Comparison of ENCODE assay signal across 19 cellular contexts in genomic region chr22:50182176-50183081, GRCh38. TPM values are rescaled to one million over a fixed set of nuclear protein-coding genes. Genes with fewer than 3 reads are reported as not detected.
DNase-seq lines count a peak whose midpoint lies in the region; ATAC-seq and TF ChIP-seq lines count a peak whose summit lies in the region.
"Had no signal": no experiment of that assay in that cellular context is flagged by ENCODE, and none has a peak within 500 bp of the region (broad histone marks: within the 10 kb centered on the region; RNA-seq: fewer than 3 reads in every experiment).

No MANE protein-coding gene starts in this region.

- no peak for ATAC-seq in IMR-90 (ENCODE audit: low read depth)
- ATAC-seq: activated CD8-positive, alpha-beta T cell treated with anti-CD3 and anti-CD28 coated beads for 36 hours; activated naive CD4-positive, alpha-beta T cell treated with anti-CD3 and anti-CD28 coated beads, Interleukin-2, amount 50 U/mL, for 72 hours; gastrocnemius medialis had no signal

- H2BK12ac ChIP-seq in neuronal stem cell (ENCODE audit: low read length) = peak overlapping the region; percentile 84

- H3K36me3 ChIP-seq in IMR-90 (ENCODE audit: control insufficient read depth, insufficient read depth, low read length) (peaks cover 2% of the 10 kb centered on the region; the same call in 1 of the 2 replicates), neuronal stem cell (replicated peaks in 1 of 2; ENCODE audit: control insufficient read depth in 2 of 2, insufficient read depth in 2 of 2, low read length in 2 of 2) (no peaks in the 10 kb centered on the region)
- H3K36me3 ChIP-seq: gastrocnemius medialis, vagina had no signal

- H4K8ac ChIP-seq in IMR-90 (ENCODE audit: low read depth in 2 of 2, low read length in 2 of 2) (no peak overlapping the region), neuronal stem cell (ENCODE audit: low read depth, low read length) (no peak overlapping the region)

- H4K5ac ChIP-seq in IMR-90 (ENCODE audit: low read depth, low read length) = no peak overlapping the region

- H2BK20ac ChIP-seq in IMR-90 (ENCODE audit: low read depth, low read length) = no peak overlapping the region

- H3K27ac ChIP-seq in C4-2B = peak overlapping the region; percentile 69
- H3K27ac ChIP-seq in IMR-90 (ENCODE audit: insufficient read depth, low read length) = no peak overlapping the region
- no peak overlapping the region for H3K27ac ChIP-seq in neuronal stem cell (replicated peaks; ENCODE audit: low read length)
- H3K27ac ChIP-seq: gastrocnemius medialis, vagina, WERI-Rb-1 had no signal

- no peak overlapping the region for H4K91ac ChIP-seq in IMR-90 (ENCODE audit: insufficient read depth, low read depth, low read length)
- H4K91ac ChIP-seq in neuronal stem cell (ENCODE audit: low read depth, low read length, poor library complexity) = no peak overlapping the region

- peaks cover 29% of the 10 kb centered on the region for H3K36me3 Mint-ChIP-seq in dendritic cell treated with granulocyte-macrophage colony-stimulating factor and Interleukin-4, amounts not matched to agents 40 ng/mL and 50 ng/mL, for 4 days (ENCODE audit: low read depth)

- no peaks in the 10 kb centered on the region for H3K9me3 Mint-ChIP-seq in dendritic cell treated with granulocyte-macrophage colony-stimulating factor and Interleukin-4, amounts not matched to agents 40 ng/mL and 50 ng/mL, for 4 days
- H3K9me3 Mint-ChIP-seq: activated CD8-positive, alpha-beta T cell treated with anti-CD3 and anti-CD28 coated beads for 36 hours; activated naive CD4-positive, alpha-beta T cell treated with anti-CD3 and anti-CD28 coated beads, Interleukin-2, amount 50 U/mL, for 72 hours; activated T-cell treated with anti-CD3 and anti-CD28 coated beads, Interleukin-2, amount 50 U/mL, for 24 hours; T-helper 1 cell treated with Interleukin-12 subunit alpha and Interleukin-12 subunit beta and Interleukin-4 antibody, amounts not matched to agents 30 μg/mL and 1 μg/mL, for 36 hours had no signal

- TF ChIP-seq POLR2A in IMR-90 (IDR thresholded peaks at IDR 0.05; ENCODE audit: low read depth, low read length) = no peak

- H3K9ac ChIP-seq in IMR-90 (ENCODE audit: low read depth, low read length) (no peak overlapping the region), neuronal stem cell (ENCODE audit: low read depth, low read length, poor library complexity) (peak overlapping the region; percentile 77)

- H3K4me2 ChIP-seq in IMR-90 (ENCODE audit: low read depth, low read length) (no peak overlapping the region), neuronal stem cell (ENCODE audit: insufficient read depth, low read length, poor library complexity, severe bottlenecking) (no peak overlapping the region)

- 83% methylated on average over 10 of the region's 31 CpGs; no CpG with 5 or more reads in 1 of the 2 experiments for WGBS in IMR-90 (ENCODE audit: extremely low coverage in 2 of 2, insufficient read length in 1 of 2), 2 experiments
- no CpG with 5 or more reads among the region's 31 CpGs for WGBS in neuronal stem cell (ENCODE audit: extremely low coverage in 2 of 2, insufficient read length in 2 of 2, insufficient replicate concordance in 1 of 2), 2 donors

- H3K18ac ChIP-seq in IMR-90 (ENCODE audit: low read depth, low read length) (no peak overlapping the region), neuronal stem cell (ENCODE audit: low read length) (peak overlapping the region; percentile 38)

- H3K56ac ChIP-seq in IMR-90 (ENCODE audit: extremely low read depth, insufficient read depth, low read length) = no peak overlapping the region

- H3K14ac ChIP-seq in IMR-90 (replicated peaks; ENCODE audit: low read depth, low read length) (no peak overlapping the region), neuronal stem cell (ENCODE audit: low read length) (peak overlapping the region; percentile 82)

- H3K27ac Mint-ChIP-seq in dendritic cell treated with granulocyte-macrophage colony-stimulating factor and Interleukin-4, amounts not matched to agents 40 ng/mL and 50 ng/mL, for 4 days = peak overlapping the region; percentile 81
- H3K27ac Mint-ChIP-seq: activated CD8-positive, alpha-beta T cell treated with anti-CD3 and anti-CD28 coated beads for 36 hours; activated naive CD4-positive, alpha-beta T cell treated with anti-CD3 and anti-CD28 coated beads, Interleukin-2, amount 50 U/mL, for 72 hours; activated T-cell treated with anti-CD3 and anti-CD28 coated beads, Interleukin-2, amount 50 U/mL, for 24 hours; T-helper 1 cell treated with Interleukin-12 subunit alpha and Interleukin-12 subunit beta and Interleukin-4 antibody, amounts not matched to agents 30 μg/mL and 1 μg/mL, for 36 hours had no signal

- H4K20me1 ChIP-seq in IMR-90 (ENCODE audit: insufficient read depth, low read length) = no peaks in the 10 kb centered on the region

- TF ChIP-seq RAD21 in IMR-90 (IDR thresholded peaks at IDR 0.05; ENCODE audit: low read length) = no peak

- no peak for TF ChIP-seq CTCF in C4-2B (conservative IDR thresholded peaks at IDR 0.05)
- TF ChIP-seq CTCF in IMR-90 (conservative IDR thresholded peaks at IDR 0.05; ENCODE audit: low read depth, low read length) = no peak

- no TSS peak for BruUV-seq in IMR-90 (replicated peaks; lab: Mats Ljungman, UMichigan)

- peaks cover 4% of the 10 kb centered on the region for H3K9me1 ChIP-seq in IMR-90 (ENCODE audit: insufficient read depth, low read length)

- dilution Hi-C loops in IMR-90 (cut with HindIII; ENCODE audit: low sequenced_read_pairs, unreplicated experiment) = no loop called here

- H3K27me3 Mint-ChIP-seq in dendritic cell treated with granulocyte-macrophage colony-stimulating factor and Interleukin-4, amounts not matched to agents 40 ng/mL and 50 ng/mL, for 4 days = peaks cover 14% of the 10 kb centered on the region
- H3K27me3 Mint-ChIP-seq: brain had no signal

- no peak overlapping the region for H2BK15ac ChIP-seq in IMR-90 (ENCODE audit: low read depth, low read length)
- peak overlapping the region; percentile 24 for H2BK15ac ChIP-seq in neuronal stem cell (ENCODE audit: low read length)

- in situ Hi-C loops in IMR-90 (cut with MboI; ENCODE audit: low sequenced_read_pairs) = no loop called here

- H2BK5ac ChIP-seq in IMR-90 (ENCODE audit: low read depth, low read length, poor library complexity, severe bottlenecking) (no peak overlapping the region), neuronal stem cell (ENCODE audit: low read length) (peak overlapping the region; percentile 53)

- POLR2A ChIA-PET in IMR-90 (lab: Charles Lee; ENCODE audit: unreplicated experiment) = no interaction called here

- peaks cover 38% of the 10 kb centered on the region for H3K4me1 Mint-ChIP-seq in dendritic cell treated with granulocyte-macrophage colony-stimulating factor and Interleukin-4, amounts not matched to agents 40 ng/mL and 50 ng/mL, for 4 days (ENCODE audit: low read depth)

- H3K27me3 ChIP-seq in IMR-90 (ENCODE audit: control insufficient read depth, insufficient read depth, low read length) (no peaks in the 10 kb centered on the region; the same call in 1 of the 2 replicates), neuronal stem cell (ENCODE audit: control insufficient read depth in 3 of 3, insufficient read depth in 3 of 3, low read depth in 1 of 3, low read length in 3 of 3) (peaks cover 0 to 12% (median 0%) of the 10 kb centered on the region in 3 experiments)
- H3K27me3 ChIP-seq: vagina had no signal

- DNase-seq in IMR-90 (no peak), neuronal stem cell (ENCODE audit: low spot score) (no peak), NCI-H1092 (lab: John Stamatoyannopoulos, UW) (no peak)
- DNase-seq in stimulated activated CD4-positive, alpha-beta T cell treated with anti-CD3 and anti-CD28 coated beads, Interleukin-15, amount 100 ng/mL, for 24 hours = no peak
- DNase-seq in activated CD4-positive, alpha-beta T cell treated with anti-CD3 and anti-CD28 coated beads for 4 hours = no peak
- DNase-seq: activated CD8-positive, alpha-beta T cell treated with anti-CD3 and anti-CD28 coated beads for 36 hours; activated T-cell treated with anti-CD3 and anti-CD28 coated beads, Interleukin-2, amount 50 U/mL, for 24 hours; Calu3; gastrocnemius medialis; kidney glomerular epithelial cell; NCI-H187; NCI-H510A; WERI-Rb-1 had no signal

- peak overlapping the region; percentile 61 for H2AK9ac ChIP-seq in IMR-90 (replicated peaks; ENCODE audit: low read depth, low read length, poor library complexity)

- intact Hi-C loops in IMR-90 (cut with micrococcal nuclease) = no loop called here
- intact Hi-C loops in dendritic cell treated with granulocyte-macrophage colony-stimulating factor and Interleukin-4, amounts not matched to agents 40 ng/mL and 50 ng/mL, for 4 days (cut with micrococcal nuclease) = no loop called here

- H3K4me1 ChIP-seq in IMR-90 (ENCODE audit: control insufficient read depth, insufficient read depth, low read length) (peaks cover 12% of the 10 kb centered on the region), neuronal stem cell (ENCODE audit: control insufficient read depth in 2 of 2, insufficient read depth in 1 of 2, low read depth in 1 of 2, low read length in 2 of 2) (peaks cover 9 to 15% of the 10 kb centered on the region in 2 donors)

- H3K4ac ChIP-seq in IMR-90 (ENCODE audit: low read depth, low read length) (no peak overlapping the region), neuronal stem cell (ENCODE audit: low read length) (peak overlapping the region; percentile 84)

- no peak overlapping the region for H3K23ac ChIP-seq in IMR-90 (ENCODE audit: low read depth, low read length)
- H3K23ac ChIP-seq in neuronal stem cell (ENCODE audit: low read depth, low read length, poor library complexity) = peak overlapping the region; percentile 65

- H3K79me1 ChIP-seq in IMR-90 (ENCODE audit: low read depth in 1 of 2, low read length in 2 of 2) (peaks cover 0 to 15% of the 10 kb centered on the region in 2 experiments; a peak in 2 of 4 replicates), neuronal stem cell (ENCODE audit: low read depth, low read length) (peaks cover 12% of the 10 kb centered on the region)

- H3K9me3 ChIP-seq in IMR-90 (ENCODE audit: control insufficient read depth, insufficient read depth, low read length) (no peaks in the 10 kb centered on the region), neuronal stem cell (replicated peaks in 1 of 2; ENCODE audit: control insufficient read depth in 2 of 2, insufficient read depth in 1 of 2, low read depth in 1 of 2, low read length in 2 of 2) (peaks cover 0 to 4% of the 10 kb centered on the region in 2 donors)
- H3K9me3 ChIP-seq: gastrocnemius medialis, vagina had no signal

- no peak overlapping the region for H3K4me3 Mint-ChIP-seq in dendritic cell treated with granulocyte-macrophage colony-stimulating factor and Interleukin-4, amounts not matched to agents 40 ng/mL and 50 ng/mL, for 4 days
- H3K4me3 Mint-ChIP-seq: activated CD8-positive, alpha-beta T cell treated with anti-CD3 and anti-CD28 coated beads for 36 hours; activated T-cell treated with anti-CD3 and anti-CD28 coated beads, Interleukin-2, amount 50 U/mL, for 24 hours; brain; T-helper 1 cell treated with Interleukin-12 subunit alpha and Interleukin-12 subunit beta and Interleukin-4 antibody, amounts not matched to agents 30 μg/mL and 1 μg/mL, for 36 hours had no signal

- CTCF ChIA-PET in IMR-90 (lab: Yijun Ruan, JAX) = no interaction called here

- H2BK120ac ChIP-seq in IMR-90 (ENCODE audit: low read depth, low read length) (no peak overlapping the region), neuronal stem cell (ENCODE audit: low read depth, low read length) (no peak overlapping the region)

- no peak overlapping the region for H2AK5ac ChIP-seq in IMR-90 (ENCODE audit: low read depth, low read length)
- H2AK5ac ChIP-seq in neuronal stem cell (ENCODE audit: low read depth, low read length) = peak overlapping the region; percentile 92

- no peak overlapping the region for H2AFZ ChIP-seq in IMR-90 (replicated peaks; ENCODE audit: low read length, poor library complexity)
- peak overlapping the region; percentile 22 for H2AFZ ChIP-seq in neuronal stem cell (ENCODE audit: low read length)

- H3K4me3 ChIP-seq in IMR-90 (ENCODE audit: insufficient read depth, low read depth, low read length) (no peak overlapping the region), neuronal stem cell (ENCODE audit: low read length in 2 of 2) (peak overlapping the region in 1 of 2 donors; percentile 46)
- H3K4me3 ChIP-seq: gastrocnemius medialis, vagina had no signal

RNA-seq across cellular contexts. Expression of gene TRABD, which starts 3.3 kb away (rescaled TPM):
- 13.4 and 13.9 TPM in 2 replicates for total RNA-seq in IMR-90 (2012; rRNA removed)
- polyA plus RNA-seq in IMR-90 (2012; rRNA removed) = 42.7 and 45.3 TPM in 2 replicates
- polyA plus RNA-seq in IMR-90 (2012; cell fraction: cytosol; rRNA removed) = 32.3 and 48.5 TPM in 2 replicates
- polyA plus RNA-seq in IMR-90 (2012; cell fraction: nucleus; rRNA removed; ENCODE audit: low replicate concordance) = 188 and 434 TPM in 2 replicates
- 34.5 TPM for polyA plus RNA-seq in neuronal stem cell (2013, experiment 1 of 2)
- polyA plus RNA-seq in neuronal stem cell (2013, experiment 2 of 2) = 33.8 TPM

RNA-seq across cellular contexts. Expression of gene PANX2, which starts 11.9 kb away (rescaled TPM):
- under 0.01 and 0.18 TPM in 2 replicates for total RNA-seq in IMR-90 (2012; rRNA removed)
- 1.3 and 1.7 TPM in 2 replicates for polyA plus RNA-seq in IMR-90 (2012; rRNA removed)
- 1.6 and 3.8 TPM in 2 replicates for polyA plus RNA-seq in IMR-90 (2012; cell fraction: cytosol; rRNA removed)
- polyA plus RNA-seq in IMR-90 (2012; cell fraction: nucleus; rRNA removed; ENCODE audit: low replicate concordance) = 7.1 and 11.4 TPM in 2 replicates
- 3.0 TPM for polyA plus RNA-seq in neuronal stem cell (2013, experiment 1 of 2)
- polyA plus RNA-seq in neuronal stem cell (2013, experiment 2 of 2) = 3.1 TPM

RNA-seq across cellular contexts. Expression of gene SELENOO, which starts 18.4 kb away (rescaled TPM):
- total RNA-seq in IMR-90 (2012; rRNA removed) = 10.3 and 10.4 TPM in 2 replicates
- 21.4 and 22.9 TPM in 2 replicates for polyA plus RNA-seq in IMR-90 (2012; rRNA removed)
- polyA plus RNA-seq in IMR-90 (2012; cell fraction: cytosol; rRNA removed) = 16.7 and 25.0 TPM in 2 replicates
- 94.1 and 274 TPM in 2 replicates for polyA plus RNA-seq in IMR-90 (2012; cell fraction: nucleus; rRNA removed; ENCODE audit: low replicate concordance)
- 11.5 TPM for polyA plus RNA-seq in neuronal stem cell (2013, experiment 1 of 2)
- polyA plus RNA-seq in neuronal stem cell (2013, experiment 2 of 2) = 11.4 TPM
